In the genomic region with DNA sequence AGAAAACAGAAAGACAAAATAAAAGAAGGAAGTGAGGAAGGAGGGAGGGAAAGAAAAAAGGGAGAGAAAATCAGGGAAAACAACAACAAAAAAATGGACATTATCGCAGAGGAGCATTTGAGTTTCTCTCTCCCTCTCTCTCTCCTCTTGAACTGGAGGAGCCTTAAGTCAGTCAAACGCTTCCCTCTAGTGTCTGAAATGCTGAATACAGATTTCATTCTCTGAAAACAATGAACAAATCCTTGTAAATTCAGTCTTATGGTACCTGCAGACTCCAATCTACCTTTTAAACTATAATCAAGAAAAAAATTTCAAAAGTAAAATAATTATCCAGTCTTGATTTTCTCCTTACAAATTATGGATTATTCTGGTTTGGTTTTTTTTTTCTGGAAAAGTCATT, we compare ENCODE assay signal across 9 cellular contexts.
DNase-seq lines count a peak whose midpoint lies in the region; ATAC-seq, FAIRE-seq and TF ChIP-seq lines count a peak whose summit lies in the region.
"Had no signal": no experiment of that assay in that cellular context is flagged by ENCODE, and none has a peak within 500 bp of the region (broad histone marks: within the 10 kb centered on the region; RNA-seq: fewer than 3 reads in every experiment).

No MANE protein-coding gene starts in this region.

- H3K79me2 ChIP-seq in endothelial cell of umbilical vein (ENCODE audit: control insufficient read depth, insufficient read depth, low read length) (no peaks in the 10 kb centered on the region), osteoblast (ENCODE audit: insufficient read depth, low read length) (no peaks in the 10 kb centered on the region)

- H2AFZ ChIP-seq in endothelial cell of umbilical vein (ENCODE audit: low read depth, low read length) (no peak overlapping the region), osteoblast (ENCODE audit: low read length) (no peak overlapping the region)

- peak; percentile 39 for DNase-seq in GM12865 (ENCODE audit: low read depth)
- peak; percentile 48 for DNase-seq in NOMO-1 treated with dmso at 0.1 percent for 144 hours (lab: John Stamatoyannopoulos, UW; ENCODE audit: unreplicated experiment)
- peak; percentile 61 for DNase-seq in endothelial cell of umbilical vein (ENCODE audit: low read depth, low spot score)
- peak; percentile 93 for DNase-seq in osteoblast (ENCODE audit: insufficient read length, low spot score, missing footprints)
- no peak for DNase-seq in HK-2 (ENCODE audit: unreplicated experiment)

- TF ChIP-seq CTCF in 22Rv1 (IDR thresholded peaks at IDR 0.05) (0 out of 2 replicates have a peak, but pooled peaks have one; percentile 21), GM12865 (IDR thresholded peaks at IDR 0.05; ENCODE audit: insufficient read depth, low read depth, low read length, missing control alignments) (peak; percentile 34), endothelial cell of umbilical vein (IDR thresholded peaks at IDR 0.05; ENCODE audit: extremely low read depth in 1 of 2, insufficient read depth in 1 of 2, low read depth in 1 of 2, low read length in 2 of 2) (peak; percentile 16 to 32), osteoblast (IDR thresholded peaks at IDR 0.05; ENCODE audit: extremely low read depth, low read depth, low read length) (peak; percentile 77)

- no peak overlapping the region for H3K27ac ChIP-seq in 22Rv1
- H3K27ac ChIP-seq in endothelial cell of umbilical vein (ENCODE audit: insufficient read depth, low read depth, low read length) = no peak overlapping the region
- H3K27ac ChIP-seq in osteoblast (ENCODE audit: low read depth, low read length) = no peak overlapping the region
- H3K27ac ChIP-seq: thoracic aorta had no signal

- no peak for TF ChIP-seq POLR2A in endothelial cell of umbilical vein (IDR thresholded peaks at IDR 0.05; ENCODE audit: low read depth, low read length)

- H3K9ac ChIP-seq in endothelial cell of umbilical vein (replicated peaks; ENCODE audit: extremely low read depth, insufficient read depth, low read length) = no peak overlapping the region

- peak; percentile 26 for FAIRE-seq in endothelial cell of umbilical vein (lab: Jason Lieb, UNC)

- no peak overlapping the region for H3K4me3 ChIP-seq in GM12865 (ENCODE audit: low read depth, low read length)
- no peak overlapping the region for H3K4me3 ChIP-seq in endothelial cell of umbilical vein (replicated peaks in 1 of 3; ENCODE audit: insufficient read depth in 1 of 3, low read depth in 1 of 3, low read length in 3 of 3)
- H3K4me3 ChIP-seq in osteoblast (ENCODE audit: insufficient read depth, low read length) = no peak overlapping the region
- H3K4me3 ChIP-seq: thoracic aorta had no signal

- intact Hi-C loops in endothelial cell of umbilical vein (cut with micrococcal nuclease) = loop anchor here (1.0 to 5.0 kb wide), 3 partner anchors 50 to 139 kb away; no protein-coding TSS in a partner anchor

- H3K36me3 ChIP-seq in endothelial cell of umbilical vein (ENCODE audit: control insufficient read depth in 2 of 2, extremely low read depth in 1 of 2, insufficient read depth in 2 of 2, low read length in 2 of 2) = no peaks in the 10 kb centered on the region
- H3K36me3 ChIP-seq in osteoblast (ENCODE audit: insufficient read depth, low read length) = no peaks in the 10 kb centered on the region
- H3K36me3 ChIP-seq: thoracic aorta had no signal

- H3K4me1 ChIP-seq in endothelial cell of umbilical vein (ENCODE audit: control insufficient read depth, extremely low read depth, insufficient read depth, low read length) = no peaks in the 10 kb centered on the region
- peaks cover 26% of the 10 kb centered on the region for H3K4me1 ChIP-seq in osteoblast (ENCODE audit: insufficient read depth, low read length)

- CTCF ChIA-PET in endothelial cell of umbilical vein (lab: Charles Lee) = interaction anchor here (0.9 to 3.6 kb wide), 12 partner anchors 41 to 1868 kb away, joined by 3 to 43 read pairs (median 4); no protein-coding TSS in a partner anchor

- ATAC-seq in HG03439 (IDR thresholded peaks at IDR 0.05; ENCODE audit: unreplicated experiment) (peak; percentile 72), HG03460 (IDR thresholded peaks at IDR 0.05; ENCODE audit: unreplicated experiment) (no peak)

- no peak overlapping the region for H3K4me2 ChIP-seq in endothelial cell of umbilical vein (ENCODE audit: insufficient read depth, low read length)
- H3K4me2 ChIP-seq in osteoblast (ENCODE audit: insufficient read depth, low read length) = no peak overlapping the region

- H3K9me3 ChIP-seq in endothelial cell of umbilical vein (replicated peaks; ENCODE audit: control insufficient read depth, insufficient read depth, low read length) (no peaks in the 10 kb centered on the region), osteoblast (ENCODE audit: low read depth, low read length) (no peaks in the 10 kb centered on the region)
- H3K9me3 ChIP-seq: thoracic aorta had no signal

- H3K27me3 ChIP-seq in endothelial cell of umbilical vein (ENCODE audit: control insufficient read depth in 2 of 2, insufficient read depth in 2 of 2, low read length in 2 of 2) (no peaks in the 10 kb centered on the region), osteoblast (ENCODE audit: insufficient read depth, low read length) (no peaks in the 10 kb centered on the region)

- dilution Hi-C loops in endothelial cell of umbilical vein (cut with MboI; ENCODE audit: extremely low pct_ligation_motif_present, low sequenced_read_pairs) = no loop called here

- BruUV-seq in endothelial cell of umbilical vein (replicated peaks; lab: Mats Ljungman, UMichigan) = no TSS peak

- no peaks in the 10 kb centered on the region for H3K9me1 ChIP-seq in endothelial cell of umbilical vein (replicated peaks; ENCODE audit: control insufficient read depth, extremely low read depth, insufficient read depth, low read length)

- H4K20me1 ChIP-seq in endothelial cell of umbilical vein (replicated peaks; ENCODE audit: control insufficient read depth, extremely low read depth, insufficient read depth, low read length) = no peaks in the 10 kb centered on the region
- H4K20me1 ChIP-seq in osteoblast (ENCODE audit: insufficient read depth, low read length) = no peaks in the 10 kb centered on the region

- POLR2A ChIA-PET in endothelial cell of umbilical vein (lab: Charles Lee) = no interaction called here

TF ChIP-seq in endothelial cell of umbilical vein, 7 proteins besides CTCF, POLR2A, EP300 and RAD21:
- no peak for TF ChIP-seq GATA2 (IDR thresholded peaks at IDR 0.05; ENCODE audit: insufficient read depth, insufficient read length, low read depth, low read length)
- no peak for TF ChIP-seq MYC (IDR thresholded peaks at IDR 0.05; ENCODE audit: low read depth, low read length)
- TF ChIP-seq, protein P1, sequence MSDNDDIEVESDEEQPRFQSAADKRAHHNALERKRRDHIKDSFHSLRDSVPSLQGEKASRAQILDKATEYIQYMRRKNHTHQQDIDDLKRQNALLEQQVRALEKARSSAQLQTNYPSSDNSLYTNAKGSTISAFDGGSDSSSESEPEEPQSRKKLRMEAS (IDR thresholded peaks at IDR 0.05; ENCODE audit: insufficient read depth, insufficient read length) = no peak
- TF ChIP-seq FOS (IDR thresholded peaks at IDR 0.05; ENCODE audit: borderline replicate concordance, insufficient read depth, low read length) = no peak
- TF ChIP-seq JUN (IDR thresholded peaks at IDR 0.05; ENCODE audit: borderline replicate concordance, insufficient read depth, insufficient read length, low read depth) = no peak
- TF ChIP-seq EZH2 (IDR thresholded peaks at IDR 0.05; ENCODE audit: borderline replicate concordance, low read depth, low read length, severe bottlenecking) = no peak
TF ChIP-seq in endothelial cell of umbilical vein: peak in this region for 0.

Comparison
In these comparisons a context has a peak if more than half of its experiments do, and no peak if none do; other contexts are left out.
1. CTCF ChIP-seq: peak in every context shown above with its lines; median percentile 77 in osteoblast; 34 in GM12865; 24 in endothelial cell of umbilical vein; 21 in 22Rv1.